Comparison of ENCODE assay signal across 8 cellular contexts in genomic region chr14:103386632-103387329, GRCh38. TPM values are rescaled to one million over a fixed set of nuclear protein-coding genes. Genes with fewer than 3 reads are reported as not detected.
DNase-seq lines count a peak whose midpoint lies in the region; ATAC-seq, FAIRE-seq and TF ChIP-seq lines count a peak whose summit lies in the region.

No MANE protein-coding gene starts in this region.

- H3K27ac ChIP-seq in left ventricle myocardium inferior (replicated peaks) (peak overlapping the region; percentile 99), astrocyte (ENCODE audit: low read depth, low read length) (peak overlapping the region; percentile 84), thoracic aorta (peak overlapping the region; percentile 95 to 98)

- peak overlapping the region; percentile 98 for H3K27ac Mint-ChIP-seq in astrocyte (ENCODE audit: unreplicated experiment)

- peaks cover 2% of the 10 kb centered on the region for H3K9me3 Mint-ChIP-seq in astrocyte (ENCODE audit: unreplicated experiment)

- H3K9ac ChIP-seq in astrocyte (ENCODE audit: low read length), result peak overlapping the region; percentile 91

- H3K27me3 Mint-ChIP-seq in astrocyte (ENCODE audit: low read depth, unreplicated experiment), result no peaks in the 10 kb centered on the region

- peak overlapping the region; percentile 95 for H3K4me2 ChIP-seq in astrocyte (ENCODE audit: low read length)

- intact Hi-C loops in left ventricle myocardium inferior (cut with micrococcal nuclease), result no loop called here
- intact Hi-C loops in Right ventricle myocardium superior (cut with DNase I), result loop anchor here (5.0 kb wide), 1 partner anchor 49 kb away; no protein-coding TSS in a partner anchor

- no peaks in the 10 kb centered on the region for H3K9me3 ChIP-seq in left ventricle myocardium inferior (replicated peaks)
- no peaks in the 10 kb centered on the region for H3K9me3 ChIP-seq in astrocyte (ENCODE audit: insufficient read depth, low read depth, low read length)
- H3K9me3 ChIP-seq in thoracic aorta, result no peaks in the 10 kb centered on the region

- no peaks in the 10 kb centered on the region for H3K36me3 ChIP-seq in left ventricle myocardium inferior
- no peaks in the 10 kb centered on the region for H3K36me3 ChIP-seq in astrocyte (ENCODE audit: insufficient read depth, low read length)
- no peaks in the 10 kb centered on the region for H3K36me3 ChIP-seq in thoracic aorta

- H3K4me1 Mint-ChIP-seq in astrocyte (ENCODE audit: low read depth, unreplicated experiment), result peaks cover 28% of the 10 kb centered on the region

- H2AFZ ChIP-seq in astrocyte (ENCODE audit: low read depth, low read length), result no peak overlapping the region

- DNase-seq in left ventricle myocardium inferior, result no peak
- DNase-seq in Right ventricle myocardium superior, result no peak
- no peak for DNase-seq in astrocyte (ENCODE audit: low read depth)
- DNase-seq in kidney tubule cell (ENCODE audit: low spot score), result peak; percentile 22
- no peak for DNase-seq in thoracic aorta (ENCODE audit: low spot score)
- DNase-seq in RPMI8226, result no peak
- DNase-seq in NOMO-1 treated with DMSO at 0.1 percent for 48 hours (lab: John Stamatoyannopoulos, UW; ENCODE audit: unreplicated experiment), result no peak
- no peak for DNase-seq in epidermal melanocyte (ENCODE audit: insufficient read length, low spot score)

- H3K36me3 Mint-ChIP-seq in astrocyte (ENCODE audit: low read depth, unreplicated experiment), result peaks cover 11% of the 10 kb centered on the region

- H3K4me3 Mint-ChIP-seq in astrocyte (ENCODE audit: unreplicated experiment), result peak overlapping the region; percentile 97

- no peak for FAIRE-seq in astrocyte (lab: Jason Lieb, UNC)

- ATAC-seq in Right ventricle myocardium superior (ENCODE audit: poor library complexity), result no peak
- ATAC-seq in thoracic aorta (ENCODE audit: insufficient number of reproducible peaks, low FRiP score, low read depth), result no peak

- H3K79me2 ChIP-seq in astrocyte (ENCODE audit: insufficient read depth, low read length), result peaks cover 63% of the 10 kb centered on the region

- TF ChIP-seq CTCF in left ventricle myocardium inferior (IDR thresholded peaks at IDR 0.05; ENCODE audit: borderline replicate concordance), result no peak
- TF ChIP-seq CTCF in astrocyte (IDR thresholded peaks at IDR 0.05; ENCODE audit: insufficient read depth, low read depth, low read length), result no peak
- no peak for TF ChIP-seq CTCF in thoracic aorta (IDR thresholded peaks at IDR 0.05)

- H3K27me3 ChIP-seq in left ventricle myocardium inferior (ENCODE audit: low read depth) (no peaks in the 10 kb centered on the region), astrocyte (ENCODE audit: insufficient read depth, low read length) (no peaks in the 10 kb centered on the region), thoracic aorta (replicated peaks; ENCODE audit: insufficient read depth) (no peaks in the 10 kb centered on the region)

- H3K4me3 ChIP-seq in left ventricle myocardium inferior, result peak overlapping the region; percentile 98
- H3K4me3 ChIP-seq in astrocyte (ENCODE audit: insufficient read depth, low read depth, low read length), result peak overlapping the region; percentile 97
- peak overlapping the region; percentile 96 for H3K4me3 ChIP-seq in thoracic aorta

- H4K20me1 ChIP-seq in astrocyte (ENCODE audit: insufficient read depth, low read length), result peaks cover 55% of the 10 kb centered on the region

- H3K4me1 ChIP-seq in left ventricle myocardium inferior (peaks cover 68% of the 10 kb centered on the region), astrocyte (ENCODE audit: insufficient read depth, low read length) (peaks cover 16% of the 10 kb centered on the region), thoracic aorta (ENCODE audit: control insufficient read depth in 1 of 2, low read depth in 2 of 2) (peaks cover 23 to 33% of the 10 kb centered on the region in 2 donors)

RNA-seq across cellular contexts. Expression of gene MARK3, which starts 1.6 kb away (rescaled TPM):
- total RNA-seq in left ventricle myocardium inferior, result 103 TPM
- 137 TPM for total RNA-seq in Right ventricle myocardium superior
- total RNA-seq in astrocyte, result 111 and 124 TPM in 2 replicates
- total RNA-seq in thoracic aorta, result 100 to 1,000 TPM in 1 of 2 donors, 10 to 100 TPM in 1; 77.6 to 133 TPM

RNA-seq across cellular contexts. Expression of gene EIF5, which starts 52.7 kb away (rescaled TPM):
- total RNA-seq in left ventricle myocardium inferior (260 TPM), Right ventricle myocardium superior (234 TPM), astrocyte (330 and 337 TPM in 2 replicates), thoracic aorta (100 to 1,000 TPM in 1 of 2 donors, 10 to 100 TPM in 1; 89.2 to 373 TPM)
